ENCODE assay signal across 19 cellular contexts in genomic region chr7:74236284-74236683, GRCh38.
"Had no signal": no experiment of that assay in that cellular context is flagged by ENCODE, and none has a peak within 500 bp of the region (broad histone marks: within the 10 kb centered on the region; RNA-seq: fewer than 3 reads in every experiment).

No MANE protein-coding gene starts in this region.

- FAIRE-seq: endometrium, frontal cortex had no signal

- H3K9me3 Mint-ChIP-seq: activated naive CD4-positive, alpha-beta T cell treated with anti-CD3 and anti-CD28 coated beads, Interleukin-2, amount 50 U/mL, for 24 hours; T-cell had no signal

- H3K4me3 ChIP-seq: esophagus muscularis mucosa, heart right ventricle, left ventricle myocardium inferior, psoas muscle, right lobe of liver, SK-N-MC, spleen, testis had no signal

- H3K27me3 Mint-ChIP-seq: activated naive CD4-positive, alpha-beta T cell treated with anti-CD3 and anti-CD28 coated beads, Interleukin-2, amount 50 U/mL, for 24 hours; T-cell had no signal

- DNase-seq: activated CD4-positive, alpha-beta T cell treated with anti-CD3 and anti-CD28 coated beads, Interleukin-2, amount 50 U/mL, for 1 hour; brain microvascular endothelial cell; heart right ventricle; islet precursor cell; left ventricle myocardium inferior; mesendoderm; psoas muscle; right lobe of liver; spleen; stimulated activated CD4-positive, alpha-beta T cell treated with anti-CD3 and anti-CD28 coated beads, Interleukin-1b, Interleukin-23, amount 100 ng/mL, for 48 hours; stimulated activated naive CD4-positive, alpha-beta T cell treated with Interleukin-2 at 50 U/mL for 16 hours; T-cell; testis had no signal

- H3K4me1 ChIP-seq: esophagus muscularis mucosa, heart right ventricle, left ventricle myocardium inferior, psoas muscle, testis had no signal

- ATAC-seq: heart right ventricle, psoas muscle, right lobe of liver had no signal

- H3K27ac ChIP-seq: brain microvascular endothelial cell, esophagus muscularis mucosa, heart right ventricle, left ventricle myocardium inferior, psoas muscle, right lobe of liver, SK-N-MC, spleen, testis, VCaP had no signal

- H3K4me1 Mint-ChIP-seq: activated naive CD4-positive, alpha-beta T cell treated with anti-CD3 and anti-CD28 coated beads, Interleukin-2, amount 50 U/mL, for 24 hours had no signal

- H3K9me3 ChIP-seq: esophagus muscularis mucosa, heart right ventricle, left ventricle myocardium inferior, psoas muscle, right lobe of liver, spleen, testis had no signal

- H3K27ac Mint-ChIP-seq: activated naive CD4-positive, alpha-beta T cell treated with anti-CD3 and anti-CD28 coated beads, Interleukin-2, amount 50 U/mL, for 24 hours; T-cell had no signal

- H3K4me3 Mint-ChIP-seq: activated naive CD4-positive, alpha-beta T cell treated with anti-CD3 and anti-CD28 coated beads, Interleukin-2, amount 50 U/mL, for 24 hours; T-cell had no signal

- H3K27me3 ChIP-seq: brain microvascular endothelial cell, esophagus muscularis mucosa, heart right ventricle, right lobe of liver, spleen, testis had no signal
